4 cellular contexts compared by ENCODE assay signal in genomic region chr6:32040299-32041049, GRCh38. TPM values are rescaled to one million over a fixed set of nuclear protein-coding genes. Genes with fewer than 3 reads are reported as not detected.
"Had no signal": no experiment of that assay in that cellular context is flagged by ENCODE, and none has a peak within 500 bp of the region (broad histone marks: within the 10 kb centered on the region; RNA-seq: fewer than 3 reads in every experiment).

No MANE protein-coding gene starts in this region.

RNA-seq across cellular contexts. Expression of gene CYP21A2, which starts 2.3 kb away (rescaled TPM):
- total RNA-seq: activated B cell treated with CpG ODN at 0.5 μM for 24 hours, dermis microvascular lymphatic vessel endothelial cell, fibroblast of lung, glomerular endothelial cell had no signal
- polyA plus RNA-seq: fibroblast of lung had no signal
